8 cellular contexts compared by ENCODE assay signal in the genomic region with DNA sequence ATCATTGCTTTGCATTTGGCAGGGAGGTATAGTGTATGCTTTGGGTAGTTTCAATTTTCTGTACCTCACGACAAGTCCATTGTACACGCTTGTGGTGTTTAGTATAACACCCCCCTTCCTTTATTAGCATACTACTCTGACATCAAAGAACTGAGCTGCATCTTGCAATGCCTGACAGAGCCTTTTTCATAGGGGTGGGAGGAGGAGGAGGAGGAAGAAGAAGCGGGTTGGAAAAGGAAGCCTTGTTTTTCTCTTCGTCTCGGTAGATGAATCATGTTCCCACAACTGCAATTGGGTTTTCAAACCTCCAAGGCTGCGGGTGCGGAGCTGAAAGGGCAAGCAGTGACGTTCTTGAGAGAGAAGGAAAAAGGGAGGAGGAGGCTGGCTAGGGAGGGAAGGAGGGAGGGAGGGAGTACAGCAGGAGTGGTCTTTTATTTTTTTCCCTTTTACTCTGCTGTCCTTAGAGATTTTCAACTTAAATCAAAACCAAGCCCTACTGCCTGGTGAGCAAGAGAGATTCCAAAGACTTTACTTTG.
A peak's percentile ranks its signal among the peaks of the same experiment; 100 is the strongest.
DNase-seq lines count a peak whose midpoint lies in the region; ATAC-seq and TF ChIP-seq lines count a peak whose summit lies in the region.

No MANE protein-coding gene starts in this region.

- H3K27ac Mint-ChIP-seq in chondrocyte (ENCODE audit: unreplicated experiment), result no peak overlapping the region

- peak; percentile 42 for ATAC-seq in HG03196 (IDR thresholded peaks at IDR 0.05; ENCODE audit: unreplicated experiment)

- peaks cover 13% of the 10 kb centered on the region for H3K4me1 Mint-ChIP-seq in chondrocyte (ENCODE audit: low read depth)

- TF ChIP-seq CTCF in GM13976 (IDR thresholded peaks at IDR 0.05; ENCODE audit: borderline replicate concordance, control extremely low read depth, extremely low read depth, insufficient read depth, missing control alignments) (no peak), chondrocyte (IDR thresholded peaks at IDR 0.05) (no peak)

- no peaks in the 10 kb centered on the region for H3K36me3 Mint-ChIP-seq in chondrocyte (ENCODE audit: low read depth)

- in situ Hi-C loops in GM13976 (cut with MboI; ENCODE audit: low sequenced_read_pairs, unreplicated experiment), result loop anchor here (25.0 kb wide), 1 partner anchor 218 kb away; no protein-coding TSS in a partner anchor

- DNase-seq in GM13976 (ENCODE audit: low spot score), result peak; percentile 45
- peak; percentile 75 for DNase-seq in activated CD4-positive, alpha-beta T cell treated with anti-CD3 and anti-CD28 coated beads for 48 hours
- DNase-seq in effector CD4-positive, alpha-beta T cell, result peak; percentile 54
- peak; percentile 53 for DNase-seq in midbrain (lab: John Stamatoyannopoulos, UW)
- peak; percentile 20 for DNase-seq in stimulated activated CD8-positive, alpha-beta memory T cell treated with anti-CD3 and anti-CD28 coated beads, Interleukin-12 subunit alpha, Interleukin-12 subunit beta, amount 100 ng/mL, for 24 hours (ENCODE audit: extremely low read depth)
- DNase-seq in COLO668 (lab: John Stamatoyannopoulos, UW; ENCODE audit: unreplicated experiment), result no peak
- DNase-seq in chondrocyte (ENCODE audit: low spot score), result no peak

- no peaks in the 10 kb centered on the region for H3K9me3 Mint-ChIP-seq in chondrocyte (ENCODE audit: low read depth)

- H3K27me3 Mint-ChIP-seq in chondrocyte (ENCODE audit: low read depth), result no peaks in the 10 kb centered on the region

- H3K4me3 Mint-ChIP-seq in chondrocyte (ENCODE audit: unreplicated experiment), result no peak overlapping the region

Comparison
In these comparisons a context has a peak if more than half of its experiments do, and no peak if none do; other contexts are left out.
1. DNase-seq: peak in GM13976 (single experiment), activated CD4-positive, alpha-beta T cell treated with anti-CD3 and anti-CD28 coated beads for 48 hours (single experiment), effector CD4-positive, alpha-beta T cell (single experiment), midbrain (single experiment) and stimulated activated CD8-positive, alpha-beta memory T cell treated with anti-CD3 and anti-CD28 coated beads, Interleukin-12 subunit alpha, Interleukin-12 subunit beta, amount 100 ng/mL, for 24 hours (single experiment); none in COLO668 (single experiment) and chondrocyte (single experiment).